ENCODE assay signal across 27 cellular contexts in the genomic region with DNA sequence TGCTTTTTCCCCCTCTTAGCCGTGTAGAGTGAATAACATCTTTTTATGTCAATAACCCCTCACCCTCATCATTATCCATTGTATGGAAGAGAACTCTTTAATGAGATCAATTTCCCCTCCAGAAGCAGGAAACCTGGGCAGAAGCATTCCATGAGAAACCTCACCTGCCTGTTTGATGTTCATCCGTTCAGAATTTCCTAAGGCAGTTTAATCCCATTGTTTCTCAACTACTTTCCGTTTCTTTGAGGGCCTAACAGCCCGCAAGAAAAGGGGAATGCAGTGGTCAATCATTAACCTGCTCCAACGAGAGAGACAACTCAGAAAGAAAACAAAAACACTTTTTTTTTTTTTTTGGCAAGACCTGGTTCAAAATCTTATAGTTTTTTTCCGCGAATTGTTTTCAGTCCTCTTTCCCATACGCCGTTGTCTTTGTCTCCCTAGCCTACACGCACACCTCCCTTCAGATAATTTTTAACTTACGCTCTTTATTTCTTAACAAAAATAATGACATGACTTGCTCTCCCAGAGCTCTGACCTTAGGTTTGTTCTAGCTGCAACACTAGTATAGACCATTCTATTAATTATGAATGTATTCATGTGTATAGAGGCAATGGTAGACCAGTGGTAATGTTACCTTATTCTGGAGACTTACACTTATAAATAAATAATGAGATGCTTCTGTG. TPM values are rescaled to one million over a fixed set of nuclear protein-coding genes. Genes with fewer than 3 reads are reported as not detected.
DNase-seq lines count a peak whose midpoint lies in the region; ATAC-seq, FAIRE-seq and TF ChIP-seq lines count a peak whose summit lies in the region.
"Had no signal": no experiment of that assay in that cellular context is flagged by ENCODE, and none has a peak within 500 bp of the region (broad histone marks: within the 10 kb centered on the region; RNA-seq: fewer than 3 reads in every experiment).

No MANE protein-coding gene starts in this region.

- ATAC-seq in A549 (peak; percentile 66 to 80; a peak in 5 of 6 replicates), GM21786 (IDR thresholded peaks at IDR 0.05; ENCODE audit: unreplicated experiment) (no peak)
- no peak for ATAC-seq in activated CD8-positive, alpha-beta memory T cell treated with anti-CD3 and anti-CD28 coated beads, Interleukin-2, amount 10 ng/mL, durations not matched to agents 7 days and 5 days
- ATAC-seq: activated CD8-positive, alpha-beta T cell treated with anti-CD3 and anti-CD28 coated beads for 36 hours; mucosa of descending colon had no signal

- H3K36me3 ChIP-seq in esophagus muscularis mucosa = no peaks in the 10 kb centered on the region
- H3K36me3 ChIP-seq: BLaER1, Peyer's patch, SJSA1, upper lobe of left lung had no signal

- no peaks in the 10 kb centered on the region for H3K27me3 ChIP-seq in esophagus muscularis mucosa
- H3K27me3 ChIP-seq: BLaER1, Peyer's patch, SJSA1, upper lobe of left lung had no signal

- TF ChIP-seq EP300 in A549 (IDR thresholded peaks at IDR 0.05) = no peak
- no peak for TF ChIP-seq EP300 in esophagus muscularis mucosa (IDR thresholded peaks at IDR 0.05)

- H3K27me3 Mint-ChIP-seq in nephron (ENCODE audit: low read depth) = peaks cover 4% of the 10 kb centered on the region
- no peaks in the 10 kb centered on the region for H3K27me3 Mint-ChIP-seq in activated CD8-positive, alpha-beta memory T cell treated with anti-CD3 and anti-CD28 coated beads, Interleukin-2, amount 10 ng/mL, durations not matched to agents 7 days and 5 days

- TF ChIP-seq CTCF in A549 (IDR thresholded peaks at IDR 0.05) (no peak), nephron (IDR thresholded peaks at IDR 0.05; ENCODE audit: unreplicated experiment in 3 of 3) (no peak), esophagus muscularis mucosa (IDR thresholded peaks at IDR 0.05) (no peak)

- H3K4me1 ChIP-seq in A549 (peaks cover 20% of the 10 kb centered on the region), esophagus muscularis mucosa (peaks cover 0 to 3% (median 0%) of the 10 kb centered on the region in 4 donors)
- H3K4me1 ChIP-seq: BLaER1, Peyer's patch, SJSA1, upper lobe of left lung had no signal

- peak overlapping the region; percentile 79 to 89 (median 88) for H3K27ac Mint-ChIP-seq in nephron
- no peak overlapping the region for H3K27ac Mint-ChIP-seq in activated CD8-positive, alpha-beta memory T cell treated with anti-CD3 and anti-CD28 coated beads, Interleukin-2, amount 10 ng/mL, durations not matched to agents 7 days and 5 days
- H3K27ac Mint-ChIP-seq: activated CD8-positive, alpha-beta T cell treated with anti-CD3 and anti-CD28 coated beads for 36 hours; activated naive CD8-positive, alpha-beta T cell treated with anti-CD3 and anti-CD28 coated beads, Interleukin-2, amount 10 ng/mL, durations not matched to agents 7 days and 5 days had no signal

- peak overlapping the region in 2 of 3 experiments; percentile 7 to 38 for H3K4me3 Mint-ChIP-seq in nephron
- H3K4me3 Mint-ChIP-seq in activated CD8-positive, alpha-beta memory T cell treated with anti-CD3 and anti-CD28 coated beads, Interleukin-2, amount 10 ng/mL, durations not matched to agents 7 days and 5 days = no peak overlapping the region
- H3K4me3 Mint-ChIP-seq: activated CD8-positive, alpha-beta T cell treated with anti-CD3 and anti-CD28 coated beads for 36 hours; activated naive CD8-positive, alpha-beta T cell treated with anti-CD3 and anti-CD28 coated beads, Interleukin-2, amount 10 ng/mL, durations not matched to agents 7 days and 5 days; neural crest cell had no signal

- TF ChIP-seq POLR2A in A549 (IDR thresholded peaks at IDR 0.05; ENCODE audit: low read length) (no peak), esophagus muscularis mucosa (IDR thresholded peaks at IDR 0.05; ENCODE audit: low read depth) (no peak)

- H3K9me3 Mint-ChIP-seq in nephron = peaks cover 5% of the 10 kb centered on the region
- H3K9me3 Mint-ChIP-seq in activated CD8-positive, alpha-beta memory T cell treated with anti-CD3 and anti-CD28 coated beads, Interleukin-2, amount 10 ng/mL, durations not matched to agents 7 days and 5 days (ENCODE audit: low read depth) = no peaks in the 10 kb centered on the region
- H3K9me3 Mint-ChIP-seq: activated CD8-positive, alpha-beta T cell treated with anti-CD3 and anti-CD28 coated beads for 36 hours; activated naive CD8-positive, alpha-beta T cell treated with anti-CD3 and anti-CD28 coated beads, Interleukin-2, amount 10 ng/mL, durations not matched to agents 7 days and 5 days; neural crest cell had no signal

- POLR2A ChIA-PET in A549 (lab: Yijun Ruan, JAX) = no interaction called here

- no peak for TF ChIP-seq RAD21 in A549 (conservative IDR thresholded peaks at IDR 0.05 in 1 of 2, IDR thresholded peaks at IDR 0.05 in 1 of 2)

- FAIRE-seq in A549 (lab: Jason Lieb, UNC) (no peak), islet of Langerhans (lab: Jason Lieb, UNC) (peak; percentile 17)
- FAIRE-seq: GM12892 had no signal

- peak overlapping the region; percentile 75 for H3K4me2 ChIP-seq in A549
- H3K4me2 ChIP-seq: BLaER1 had no signal

- peak in 1 of 2 experiments; percentile 45 for DNase-seq in A549 (ENCODE audit: low read depth in 1 of 2, low spot score in 1 of 2)
- DNase-seq in HuH-7 (ENCODE audit: low spot score) = peak; percentile 17
- no peak for DNase-seq in amygdala (lab: John Stamatoyannopoulos, UW)
- DNase-seq in activated CD8-positive, alpha-beta memory T cell treated with anti-CD3 and anti-CD28 coated beads, Interleukin-2, amount 10 ng/mL, durations not matched to agents 7 days and 5 days = no peak
- DNase-seq in esophagus muscularis mucosa (ENCODE audit: extremely low spot score) = no peak
- DNase-seq: activated CD4-positive, CD25-positive, alpha-beta regulatory T cell treated with anti-CD3 and anti-CD28 coated beads, Interleukin-2, amount 50 U/mL, for 72 hours; activated CD8-positive, alpha-beta T cell treated with anti-CD3 and anti-CD28 coated beads for 36 hours; activated effector memory CD4-positive, alpha-beta T cell treated with Interleukin-2 at 50 U/mL for 16 hours; activated naive CD8-positive, alpha-beta T cell treated with anti-CD3 and anti-CD28 coated beads, Interleukin-2, amount 10 ng/mL, durations not matched to agents 7 days and 5 days; activated T-cell treated with anti-CD3 and anti-CD28 coated beads for 4 hours; IMR-90; mucosa of descending colon; NCI-H1105; NCI-H2029 treated with DMSO at 0.1 percent for 48 hours; NCI-H446; NK-92 treated with Interleukin-12 subunit alpha and Interleukin-12 subunit beta, amount 100 ng/mL, for 24 hours; Peyer's patch had no signal

- H3K4me3 ChIP-seq in A549 (peak overlapping the region; percentile 21; the same call in 1 of the 3 replicates), esophagus muscularis mucosa (no peak overlapping the region)
- H3K4me3 ChIP-seq: BLaER1, mucosa of descending colon, Peyer's patch, SJSA1, upper lobe of left lung had no signal

- H3K27ac ChIP-seq in A549 (peak overlapping the region; percentile 67 to 73), esophagus muscularis mucosa (replicated peaks in 1 of 4) (no peak overlapping the region)
- H3K27ac ChIP-seq: BLaER1, Peyer's patch, SJSA1, upper lobe of left lung had no signal

- intact Hi-C loops in esophagus muscularis mucosa (cut with DNase I) = loop anchor here (2.0 kb wide), 1 partner anchor 39 kb away; no protein-coding TSS in a partner anchor

- CTCF ChIA-PET in A549 (lab: Yijun Ruan, JAX) = no interaction called here
- CTCF ChIA-PET in activated CD8-positive, alpha-beta memory T cell treated with anti-CD3 and anti-CD28 coated beads, Interleukin-2, amount 10 ng/mL, durations not matched to agents 7 days and 5 days (lab: Charles Lee) = no interaction called here

- H3K4me1 Mint-ChIP-seq in nephron = peaks cover 15% of the 10 kb centered on the region
- no peaks in the 10 kb centered on the region for H3K4me1 Mint-ChIP-seq in activated CD8-positive, alpha-beta memory T cell treated with anti-CD3 and anti-CD28 coated beads, Interleukin-2, amount 10 ng/mL, durations not matched to agents 7 days and 5 days
- H3K4me1 Mint-ChIP-seq: activated naive CD8-positive, alpha-beta T cell treated with anti-CD3 and anti-CD28 coated beads, Interleukin-2, amount 10 ng/mL, durations not matched to agents 7 days and 5 days had no signal

- WGBS in A549 (ENCODE audit: missing lambda C conversion rate) = 5% methylated on average over 11 of the region's 11 CpGs
- WGBS in esophagus muscularis mucosa = 87% methylated on average over 11 of the region's 11 CpGs

- H3K9me3 ChIP-seq in A549 = no peaks in the 10 kb centered on the region
- no peaks in the 10 kb centered on the region for H3K9me3 ChIP-seq in esophagus muscularis mucosa
- H3K9me3 ChIP-seq: BLaER1, Caco-2, mucosa of descending colon, Peyer's patch, SJSA1, upper lobe of left lung had no signal

- H3K36me3 Mint-ChIP-seq in nephron (ENCODE audit: low read depth) = no peaks in the 10 kb centered on the region
- no peaks in the 10 kb centered on the region for H3K36me3 Mint-ChIP-seq in activated CD8-positive, alpha-beta memory T cell treated with anti-CD3 and anti-CD28 coated beads, Interleukin-2, amount 10 ng/mL, durations not matched to agents 7 days and 5 days
- H3K36me3 Mint-ChIP-seq: activated naive CD8-positive, alpha-beta T cell treated with anti-CD3 and anti-CD28 coated beads, Interleukin-2, amount 10 ng/mL, durations not matched to agents 7 days and 5 days had no signal

TF ChIP-seq in A549, 52 proteins besides CTCF, POLR2A, EP300 and RAD21:
- TF ChIP-seq CEBPB (IDR thresholded peaks at IDR 0.05) = peak in 1 of 2 experiments; percentile 44; a peak in 1 of 4 replicates
- TF ChIP-seq HOXB13 (CRISPR knock-in tag; IDR thresholded peaks at IDR 0.05; ENCODE audit: low read depth) = no peak
TF ChIP-seq in A549: peak in this region for 1.

RNA-seq across cellular contexts. Expression of a gene that starts 25.6 kb away (rescaled TPM):
- polyA plus RNA-seq in A549 (2011; rRNA removed) (1.6 and 2.6 TPM in 2 replicates), A549 (2017; fragmentation: RNase III; extraction: RNeasy Plus Mini Kit Qiagen cat#74134 plus additional on column Dnase treatment) (1.4 to 6.1 TPM (median 4.7 TPM) in 3 replicates)
- 7.4 and 11.8 TPM in 2 replicates for polyA plus RNA-seq in A549 (2012; cell fraction: cytosol; rRNA removed)
- polyA plus RNA-seq in A549 (2012; cell fraction: nucleus; rRNA removed) = 6.9 and 10.4 TPM in 2 replicates
- polyA minus RNA-seq in A549 (2011; rRNA and poly(A)+ RNA removed) = 0.58 TPM in 2 replicates
- not detected for total RNA-seq in activated CD8-positive, alpha-beta memory T cell treated with anti-CD3 and anti-CD28 coated beads, Interleukin-2, amount 10 ng/mL, durations not matched to agents 7 days and 5 days
- total RNA-seq in esophagus muscularis mucosa = 100 to 1,000 TPM in 1 of 4 donors, 10 to 100 TPM in 3; 60.2 to 158 (median 63.3) TPM
- total RNA-seq: activated CD8-positive, alpha-beta T cell treated with anti-CD3 and anti-CD28 coated beads for 36 hours; activated naive CD8-positive, alpha-beta T cell treated with anti-CD3 and anti-CD28 coated beads, Interleukin-2, amount 10 ng/mL, durations not matched to agents 7 days and 5 days; Caco-2; T-helper 1 cell treated with Interleukin-12 subunit alpha and Interleukin-12 subunit beta and Interleukin-4 antibody, amounts not matched to agents 30 ng/mL and 1 ng/mL, for 36 hours had no signal

Comparison
In these comparisons a context has a peak if more than half of its experiments do, and no peak if none do; other contexts are left out.
1. ATAC-seq: peak in A549 (2 of 2); none in GM21786 (single experiment) and activated CD8-positive, alpha-beta memory T cell treated with anti-CD3 and anti-CD28 coated beads, Interleukin-2, amount 10 ng/mL, durations not matched to agents 7 days and 5 days (single experiment).
2. H3K27ac ChIP-seq: peak in A549 (2 of 2); none in esophagus muscularis mucosa (0 of 4).
3. RNA of a gene that starts 25.6 kb away (total RNA-seq): 60.2 to 158 TPM in esophagus muscularis mucosa; not detected in activated CD8-positive, alpha-beta memory T cell treated with anti-CD3 and anti-CD28 coated beads, Interleukin-2, amount 10 ng/mL, durations not matched to agents 7 days and 5 days; every median in the first group is over 10 times any median in the second.